Comparison of ENCODE assay signal across 1 cellular context in genomic region chr1:8517579-8518489, GRCh38.
A peak's percentile ranks its signal among the peaks of the same experiment; 100 is the strongest.
TF ChIP-seq lines count a peak whose summit lies in the region.

No MANE protein-coding gene starts in this region.

TF ChIP-seq in K562, 482 proteins besides CTCF, POLR2A, EP300 and RAD21 (continued from another document):
- TF ChIP-seq ARID3A (IDR thresholded peaks at IDR 0.05; ENCODE audit: borderline replicate concordance, low read depth, low read length) = no peak; the same call in 1 of the 2 replicates
- peak; percentile 68 for TF ChIP-seq CBFA2T2 (conservative IDR thresholded peaks at IDR 0.05)
- TF ChIP-seq EGR1 (conservative IDR thresholded peaks at IDR 0.05) = no peak
- peak; percentile 94 for TF ChIP-seq RFX1 (IDR thresholded peaks at IDR 0.05)
- no peak for TF ChIP-seq NR3C1 (CRISPR knock-in tag; IDR thresholded peaks at IDR 0.05)
- TF ChIP-seq SP1 (CRISPR knock-in tag; IDR thresholded peaks at IDR 0.05) = no peak
- no peak for TF ChIP-seq MGA (IDR thresholded peaks at IDR 0.05)
- peak; percentile 24; the same call in 1 of the 2 replicates for TF ChIP-seq L3MBTL2 (IDR thresholded peaks at IDR 0.05)
